Comparison of ENCODE assay signal across 8 cellular contexts in genomic region chr10:69327463-69328345, GRCh38. TPM values are rescaled to one million over a fixed set of nuclear protein-coding genes. Genes with fewer than 3 reads are reported as not detected.
DNase-seq lines count a peak whose midpoint lies in the region; ATAC-seq and TF ChIP-seq lines count a peak whose summit lies in the region.

No MANE protein-coding gene starts in this region.

- H4K91ac ChIP-seq in mesenchymal stem cell (ENCODE audit: low read length) = no peak overlapping the region

- peak overlapping the region; percentile 87 for H3K27ac Mint-ChIP-seq in activated B cell treated with CpG ODN at 0.5 μM for 24 hours
- peak overlapping the region; percentile 60 to 90 for H3K27ac Mint-ChIP-seq in stimulated activated naive CD8-positive, alpha-beta T cell treated with anti-CD3 and anti-CD28 coated beads, Interleukin-15, amount 100 ng/mL, for 72 hours

- CTCF ChIA-PET in activated B cell treated with CpG ODN at 0.5 μM for 24 hours (lab: Charles Lee) = interaction anchor here (1.1 to 1.4 kb wide), 4 partner anchors 9 to 65 kb away, joined by 3 to 6 read pairs (median 3); no protein-coding TSS in a partner anchor

- peak overlapping the region; percentile 18 for H3K9ac ChIP-seq in mesenchymal stem cell (ENCODE audit: low read length)

- H3K4ac ChIP-seq in mesenchymal stem cell (ENCODE audit: low read depth in 1 of 2, low read length in 2 of 2) = no peak overlapping the region

- H2BK5ac ChIP-seq in mesenchymal stem cell (ENCODE audit: low read depth, low read length, poor library complexity, severe bottlenecking) = no peak overlapping the region

- H3K4me3 ChIP-seq in BE2C (ENCODE audit: low read depth, low read length) (peak overlapping the region; percentile 49), mesenchymal stem cell (ENCODE audit: insufficient read depth in 1 of 2, low read depth in 1 of 2, low read length in 2 of 2) (no peak overlapping the region)

- 72% methylated on average over 22 of the region's 23 CpGs for WGBS in mesenchymal stem cell

- H3K36me3 Mint-ChIP-seq in activated B cell treated with CpG ODN at 0.5 μM for 24 hours (ENCODE audit: low read depth) = peaks cover 6% of the 10 kb centered on the region

- no peaks in the 10 kb centered on the region for H3K9me3 Mint-ChIP-seq in activated B cell treated with CpG ODN at 0.5 μM for 24 hours
- no peaks in the 10 kb centered on the region for H3K9me3 Mint-ChIP-seq in stimulated activated naive CD8-positive, alpha-beta T cell treated with anti-CD3 and anti-CD28 coated beads, Interleukin-15, amount 100 ng/mL, for 72 hours

- no peak overlapping the region for H2AFZ ChIP-seq in mesenchymal stem cell (ENCODE audit: low read depth, low read length)

- no peak overlapping the region for H3K23ac ChIP-seq in mesenchymal stem cell (ENCODE audit: low read length in 2 of 2)

- H3K27ac ChIP-seq in mesenchymal stem cell (ENCODE audit: low read length, poor library complexity, severe bottlenecking) = no peak overlapping the region

- no peak overlapping the region for H2AK5ac ChIP-seq in mesenchymal stem cell (ENCODE audit: low read length, severe bottlenecking)

- H3K18ac ChIP-seq in mesenchymal stem cell (ENCODE audit: low read depth in 1 of 2, low read length in 2 of 2) = peak overlapping the region; percentile 28 to 74

- H3K4me1 ChIP-seq in BE2C (peaks cover 18% of the 10 kb centered on the region), mesenchymal stem cell (ENCODE audit: control insufficient read depth, insufficient read depth, low read depth, low read length) (peaks cover 16% of the 10 kb centered on the region)

- peaks cover 36% of the 10 kb centered on the region for H3K4me1 Mint-ChIP-seq in activated B cell treated with CpG ODN at 0.5 μM for 24 hours
- peaks cover 79% of the 10 kb centered on the region for H3K4me1 Mint-ChIP-seq in stimulated activated naive CD8-positive, alpha-beta T cell treated with anti-CD3 and anti-CD28 coated beads, Interleukin-15, amount 100 ng/mL, for 72 hours

- no peak overlapping the region for H2BK15ac ChIP-seq in mesenchymal stem cell (ENCODE audit: low read depth, poor library complexity, severe bottlenecking)

- peak overlapping the region; percentile 47 for H4K8ac ChIP-seq in mesenchymal stem cell (ENCODE audit: low read length)

- H3K36me3 ChIP-seq in BE2C (no peaks in the 10 kb centered on the region; the same call in 1 of the 2 replicates), mesenchymal stem cell (ENCODE audit: control insufficient read depth in 1 of 2, insufficient read depth in 2 of 2, low read depth in 1 of 2, low read length in 2 of 2) (peaks cover 6 to 30% of the 10 kb centered on the region in 2 experiments)

- no peak overlapping the region for H3K14ac ChIP-seq in mesenchymal stem cell (ENCODE audit: low read length in 2 of 2)

- POLR2A ChIA-PET in activated B cell treated with CpG ODN at 0.5 μM for 24 hours (lab: Charles Lee) = interaction anchor here (0.6 to 2.9 kb wide), 7 partner anchors 9 to 89 kb away, joined by 3 to 35 read pairs (median 4); no protein-coding TSS in a partner anchor

- H2BK120ac ChIP-seq in mesenchymal stem cell (ENCODE audit: low read depth, low read length) = no peak overlapping the region

- no peaks in the 10 kb centered on the region for H3K27me3 Mint-ChIP-seq in activated B cell treated with CpG ODN at 0.5 μM for 24 hours
- H3K27me3 Mint-ChIP-seq in stimulated activated naive CD8-positive, alpha-beta T cell treated with anti-CD3 and anti-CD28 coated beads, Interleukin-15, amount 100 ng/mL, for 72 hours = no peaks in the 10 kb centered on the region

- H3K4me2 ChIP-seq in mesenchymal stem cell (ENCODE audit: low read length, poor library complexity, severe bottlenecking) = no peak overlapping the region

- peak; percentile 66 for DNase-seq in BE2C
- peak; percentile 45 for DNase-seq in activated B cell treated with CpG ODN at 0.5 μM for 24 hours
- peak; percentile 20 for DNase-seq in effector CD8-positive, alpha-beta T cell (lab: John Stamatoyannopoulos, UW)
- DNase-seq in mesenchymal stem cell = peak; percentile 52
- DNase-seq in stimulated activated naive CD8-positive, alpha-beta T cell treated with anti-CD3 and anti-CD28 coated beads, Interleukin-15, amount 100 ng/mL, for 72 hours = no peak
- no peak for DNase-seq in islet precursor cell

- peaks cover 22% of the 10 kb centered on the region for H3K79me1 ChIP-seq in mesenchymal stem cell (replicated peaks; ENCODE audit: low read length, poor library complexity, severe bottlenecking)

- TF ChIP-seq CTCF in BE2C (IDR thresholded peaks at IDR 0.05; ENCODE audit: low read depth, low read length) (no peak), activated B cell treated with CpG ODN at 0.5 μM for 24 hours (IDR thresholded peaks at IDR 0.05) (no peak)

- H2BK12ac ChIP-seq in mesenchymal stem cell (ENCODE audit: low read length in 2 of 2) = no peak overlapping the region

- H3K9me3 ChIP-seq in BE2C (no peaks in the 10 kb centered on the region), mesenchymal stem cell (ENCODE audit: control insufficient read depth, low read length) (no peaks in the 10 kb centered on the region)

- intact Hi-C loops in activated B cell treated with CpG ODN at 0.5 μM for 24 hours (cut with micrococcal nuclease) = loop anchor here (1.0 kb wide), 2 partner anchors 9 to 17 kb away; no protein-coding TSS in a partner anchor

- peak overlapping the region; percentile 78 for H3K4me3 Mint-ChIP-seq in activated B cell treated with CpG ODN at 0.5 μM for 24 hours
- peak overlapping the region; percentile 62 to 76 for H3K4me3 Mint-ChIP-seq in stimulated activated naive CD8-positive, alpha-beta T cell treated with anti-CD3 and anti-CD28 coated beads, Interleukin-15, amount 100 ng/mL, for 72 hours

- H3K27me3 ChIP-seq in BE2C (no peaks in the 10 kb centered on the region), mesenchymal stem cell (ENCODE audit: control insufficient read depth in 1 of 2, insufficient read depth in 1 of 2, low read length in 2 of 2) (no peaks in the 10 kb centered on the region)

- ATAC-seq in GM19351 (IDR thresholded peaks at IDR 0.05; ENCODE audit: unreplicated experiment) (peak; percentile 81), HG03469 (IDR thresholded peaks at IDR 0.05; ENCODE audit: unreplicated experiment) (peak; percentile 61), activated B cell treated with CpG ODN at 0.5 μM for 24 hours (ENCODE audit: low read depth) (peak; percentile 99)
- peak; percentile 79 for ATAC-seq in stimulated activated naive CD8-positive, alpha-beta T cell treated with anti-CD3 and anti-CD28 coated beads, Interleukin-15, amount 100 ng/mL, for 72 hours

RNA-seq across cellular contexts. Expression of gene HK1, which starts 49.4 kb away (rescaled TPM):
- polyA plus RNA-seq in BE2C (2012; ENCODE audit: insufficient read depth, insufficient read length, low read depth) = 158 TPM
- 47.2 and 52.1 TPM in 2 replicates for total RNA-seq in activated B cell treated with CpG ODN at 0.5 μM for 24 hours
- 69.5 TPM for polyA plus RNA-seq in mesenchymal stem cell (2013, experiment 1 of 2)
- polyA plus RNA-seq in mesenchymal stem cell (2013, experiment 2 of 2) = 67.5 TPM

Comparison
In these comparisons a context has a peak if more than half of its experiments do, and no peak if none do; other contexts are left out.
1. DNase-seq: peak in BE2C (single experiment), activated B cell treated with CpG ODN at 0.5 μM for 24 hours (single experiment), effector CD8-positive, alpha-beta T cell (single experiment) and mesenchymal stem cell (single experiment); none in stimulated activated naive CD8-positive, alpha-beta T cell treated with anti-CD3 and anti-CD28 coated beads, Interleukin-15, amount 100 ng/mL, for 72 hours (0 of 2) and islet precursor cell (single experiment).
2. Peak in every context shown above with its lines, with median percentiles within 50 percentile points of each other: ATAC-seq.